ENCODE assay signal across 8 cellular contexts in genomic region chr10:88385601-88386203, GRCh38.
DNase-seq lines count a peak whose midpoint lies in the region; ATAC-seq and TF ChIP-seq lines count a peak whose summit lies in the region.

No MANE protein-coding gene starts in this region.

- peak overlapping the region; percentile 83 for H3K27ac Mint-ChIP-seq in activated naive CD8-positive, alpha-beta T cell treated with anti-CD3 and anti-CD28 coated beads for 36 hours

- in situ Hi-C loops in ACHN (cut with HindIII; ENCODE audit: low pct_ligation_motif_present, low pct_unique_long_range_greater_than_20kb, low sequenced_read_pairs): no loop called here

- H3K4me1 Mint-ChIP-seq in activated naive CD8-positive, alpha-beta T cell treated with anti-CD3 and anti-CD28 coated beads for 36 hours: peaks cover 17% of the 10 kb centered on the region

- H3K4me1 ChIP-seq in Peyer's patch (peaks cover 0 to 41% (median 20%) of the 10 kb centered on the region in 4 donors), lung (ENCODE audit: control insufficient read depth in 2 of 2, insufficient read depth in 2 of 2, low read length in 2 of 2) (peaks cover 2 to 4% of the 10 kb centered on the region in 2 donors)

- WGBS in lung, 2 donors: 17 to 35% methylated on average over 11 of the region's 11 CpGs

- H3K36me3 Mint-ChIP-seq in activated naive CD8-positive, alpha-beta T cell treated with anti-CD3 and anti-CD28 coated beads for 36 hours: peaks cover 5% of the 10 kb centered on the region

- peak overlapping the region; percentile 67 for H3K4me3 Mint-ChIP-seq in activated naive CD8-positive, alpha-beta T cell treated with anti-CD3 and anti-CD28 coated beads for 36 hours

- H3K27ac ChIP-seq in Peyer's patch (peak overlapping the region; percentile 71 to 84 (median 78)), lung (ENCODE audit: low read depth in 1 of 2, low read length in 1 of 2) (no peak overlapping the region), temporal lobe (ENCODE audit: low read depth, low read length) (peak overlapping the region; percentile 14), WERI-Rb-1 (no peak overlapping the region)

- H3K9me3 Mint-ChIP-seq in activated naive CD8-positive, alpha-beta T cell treated with anti-CD3 and anti-CD28 coated beads for 36 hours: peaks cover 2% of the 10 kb centered on the region

- no peaks in the 10 kb centered on the region for H3K27me3 Mint-ChIP-seq in activated naive CD8-positive, alpha-beta T cell treated with anti-CD3 and anti-CD28 coated beads for 36 hours

- no peaks in the 10 kb centered on the region for H3K9me3 ChIP-seq in Peyer's patch
- H3K9me3 ChIP-seq in lung (ENCODE audit: control insufficient read depth in 2 of 2, insufficient read depth in 1 of 2, low read length in 1 of 2): no peaks in the 10 kb centered on the region
- peaks cover 7% of the 10 kb centered on the region for H3K9me3 ChIP-seq in WERI-Rb-1 (ENCODE audit: severe bottlenecking)

- ATAC-seq in GM18870 (IDR thresholded peaks at IDR 0.05; ENCODE audit: unreplicated experiment) (peak; percentile 65), HG03060 (IDR thresholded peaks at IDR 0.05; ENCODE audit: low read depth, unreplicated experiment) (peak; percentile 50), lung (ENCODE audit: insufficient read depth, low FRiP score) (peak; percentile 39)

- TF ChIP-seq POLR2A in Peyer's patch (IDR thresholded peaks at IDR 0.05): no peak

- H3K36me3 ChIP-seq in Peyer's patch: no peaks in the 10 kb centered on the region
- no peaks in the 10 kb centered on the region for H3K36me3 ChIP-seq in lung (ENCODE audit: control insufficient read depth in 2 of 2, insufficient read depth in 2 of 2, low read length in 2 of 2)
- no peaks in the 10 kb centered on the region for H3K36me3 ChIP-seq in WERI-Rb-1

- H3K4me3 ChIP-seq in Peyer's patch (peak overlapping the region in 2 of 4 donors; percentile 15 to 28), lung (no peak overlapping the region), WERI-Rb-1 (ENCODE audit: low read depth, low read length) (no peak overlapping the region)

- H3K27me3 ChIP-seq in Peyer's patch: no peaks in the 10 kb centered on the region
- no peaks in the 10 kb centered on the region for H3K27me3 ChIP-seq in lung (ENCODE audit: control insufficient read depth, insufficient read depth)
- no peaks in the 10 kb centered on the region for H3K27me3 ChIP-seq in WERI-Rb-1 (ENCODE audit: insufficient read depth, low read depth, severe bottlenecking)

- peak in 3 of 6 experiments; percentile 38 to 46 (median 43) for TF ChIP-seq CTCF in Peyer's patch (IDR thresholded peaks at IDR 0.05)
- no peak for TF ChIP-seq CTCF in lung (IDR thresholded peaks at IDR 0.05; ENCODE audit: control extremely low read depth, extremely low read depth)
- TF ChIP-seq CTCF in WERI-Rb-1 (IDR thresholded peaks at IDR 0.05; ENCODE audit: low read depth, low read length): no peak

- DNase-seq in ACHN: peak; percentile 62
- DNase-seq in Peyer's patch: peak; percentile 82 to 93 (median 92)
- peak; percentile 62 for DNase-seq in activated naive CD8-positive, alpha-beta T cell treated with anti-CD3 and anti-CD28 coated beads for 36 hours
- peak; percentile 58 for DNase-seq in lung (ENCODE audit: low spot score)
- DNase-seq in WERI-Rb-1: no peak

Comparison
In these comparisons a context has a peak if more than half of its experiments do, and no peak if none do; other contexts are left out.
1. H3K27ac ChIP-seq: peak in Peyer's patch (4 of 4) and temporal lobe (single experiment); none in lung (0 of 2) and WERI-Rb-1 (single experiment).
2. Peak in every context shown above with its lines, with median percentiles within 50 percentile points of each other: ATAC-seq.